23 cellular contexts compared by ENCODE assay signal in the genomic region with DNA sequence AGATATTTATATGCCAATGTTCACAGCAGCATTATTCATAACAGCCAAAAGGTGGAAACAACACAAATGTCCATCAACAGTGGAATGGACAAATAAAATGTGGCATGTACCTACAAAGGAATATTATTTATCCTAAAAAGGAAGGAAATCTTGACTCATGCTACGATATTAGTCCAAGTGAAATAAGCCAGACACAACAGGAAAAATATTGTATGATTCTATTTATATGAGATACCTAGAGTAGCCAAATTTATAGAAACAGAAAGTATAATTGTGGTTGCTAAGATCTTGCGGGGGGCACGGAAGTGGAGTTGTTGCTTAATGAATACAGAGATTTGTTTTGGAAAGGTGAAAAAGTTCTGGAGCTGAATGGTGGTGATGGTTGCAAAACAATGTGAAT. TPM values are rescaled to one million over a fixed set of nuclear protein-coding genes. Genes with fewer than 3 reads are reported as not detected.
DNase-seq lines count a peak whose midpoint lies in the region; ATAC-seq, FAIRE-seq and TF ChIP-seq lines count a peak whose summit lies in the region.
"Had no signal": no experiment of that assay in that cellular context is flagged by ENCODE, and none has a peak within 500 bp of the region (broad histone marks: within the 10 kb centered on the region; RNA-seq: fewer than 3 reads in every experiment).

No MANE protein-coding gene starts in this region.

- TF ChIP-seq POLR2A in endothelial cell of umbilical vein (IDR thresholded peaks at IDR 0.05; ENCODE audit: low read depth, low read length): no peak

- intact Hi-C loops in ascending aorta (cut with DNase I) (no loop called here), endothelial cell of umbilical vein (cut with micrococcal nuclease) (loop anchor here (1.0 to 10.0 kb wide), 7 partner anchors 14 to 952 kb away; a partner anchor contains a TSS), left lung (cut with DNase I) (no loop called here)

- in situ Hi-C loops in GM23248 (cut with MboI): no loop called here

- dilution Hi-C loops in endothelial cell of umbilical vein (cut with MboI; ENCODE audit: extremely low pct_ligation_motif_present, low sequenced_read_pairs): no loop called here

- H3K79me2 ChIP-seq in GM23248 (ENCODE audit: insufficient read depth) (no peaks in the 10 kb centered on the region), endothelial cell of umbilical vein (ENCODE audit: control insufficient read depth, insufficient read depth, low read length) (no peaks in the 10 kb centered on the region)

- H3K4me3 ChIP-seq in GM23248 (no peak overlapping the region), ascending aorta (peak overlapping the region in 1 of 2 donors; percentile 12), endothelial cell of umbilical vein (replicated peaks in 1 of 3; ENCODE audit: insufficient read depth in 1 of 3, low read depth in 1 of 3, low read length in 3 of 3) (peak overlapping the region in 1 of 3 experiments; percentile 38), mesodermal cell (ENCODE audit: extremely low read depth, insufficient read depth, low read length, poor library complexity, severe bottlenecking) (no peak overlapping the region), left lung (no peak overlapping the region)
- H3K4me3 ChIP-seq: K562, MG63 had no signal

- peaks cover 14% of the 10 kb centered on the region for H3F3A ChIP-seq in GM23248 (ENCODE audit: insufficient read depth)

- ATAC-seq in GM18502 (IDR thresholded peaks at IDR 0.05; ENCODE audit: poor library complexity, unreplicated experiment) (no peak), left lung (no peak), HG03469 (IDR thresholded peaks at IDR 0.05; ENCODE audit: unreplicated experiment) (no peak)
- ATAC-seq: HepG2, K562 had no signal

- H4K20me1 ChIP-seq in GM23248 (ENCODE audit: insufficient read depth) (no peaks in the 10 kb centered on the region), endothelial cell of umbilical vein (replicated peaks; ENCODE audit: control insufficient read depth, extremely low read depth, insufficient read depth, low read length) (no peaks in the 10 kb centered on the region)

- H3K9me3 ChIP-seq in GM23248 (ENCODE audit: low read depth): no peaks in the 10 kb centered on the region
- H3K9me3 ChIP-seq in ascending aorta: no peaks in the 10 kb centered on the region
- no peaks in the 10 kb centered on the region for H3K9me3 ChIP-seq in endothelial cell of umbilical vein (replicated peaks; ENCODE audit: control insufficient read depth, insufficient read depth, low read length)
- no peaks in the 10 kb centered on the region for H3K9me3 ChIP-seq in mesodermal cell (ENCODE audit: control insufficient read depth, low read length)
- no peaks in the 10 kb centered on the region for H3K9me3 ChIP-seq in left lung
- H3K9me3 ChIP-seq: BE2C, MG63 had no signal

- TF ChIP-seq CTCF in ascending aorta (IDR thresholded peaks at IDR 0.05) (no peak), endothelial cell of umbilical vein (IDR thresholded peaks at IDR 0.05; ENCODE audit: extremely low read depth in 1 of 2, insufficient read depth in 1 of 2, low read depth in 1 of 2, low read length in 2 of 2) (no peak), left lung (IDR thresholded peaks at IDR 0.05) (no peak)

- 95 to 97% methylated on average over 3 of the region's 3 CpGs for WGBS in GM23248 (ENCODE audit: low coverage in 1 of 2, low lambda C conversion rate in 2 of 2, missing lambda C conversion rate in 2 of 2), 2 experiments
- WGBS in mesodermal cell (ENCODE audit: insufficient coverage in 2 of 2), 2 experiments: 80 to 90% methylated on average over 1 to 2 of the region's 3 CpGs

- H3K4me1 ChIP-seq in GM23248 (ENCODE audit: insufficient read depth) (peaks cover 31% of the 10 kb centered on the region), ascending aorta (peaks cover 5 to 11% of the 10 kb centered on the region in 2 donors), endothelial cell of umbilical vein (ENCODE audit: control insufficient read depth, extremely low read depth, insufficient read depth, low read length) (peaks cover 33% of the 10 kb centered on the region), mesodermal cell (ENCODE audit: control insufficient read depth, insufficient read depth, low read length, poor library complexity, severe bottlenecking) (peaks cover 19% of the 10 kb centered on the region), left lung (no peaks in the 10 kb centered on the region)

- H3K9me2 ChIP-seq in GM23248 (ENCODE audit: insufficient read depth): no peaks in the 10 kb centered on the region

- H3K36me3 ChIP-seq in GM23248 (ENCODE audit: low read depth) (no peaks in the 10 kb centered on the region), ascending aorta (no peaks in the 10 kb centered on the region), endothelial cell of umbilical vein (ENCODE audit: control insufficient read depth in 2 of 2, extremely low read depth in 1 of 2, insufficient read depth in 2 of 2, low read length in 2 of 2) (no peaks in the 10 kb centered on the region), mesodermal cell (ENCODE audit: control insufficient read depth, insufficient read depth, low read length) (no peaks in the 10 kb centered on the region), left lung (no peaks in the 10 kb centered on the region)
- H3K36me3 ChIP-seq: BE2C, MG63 had no signal

- H3K27me3 ChIP-seq in GM23248 (replicated peaks; ENCODE audit: insufficient read depth) (no peaks in the 10 kb centered on the region), ascending aorta (no peaks in the 10 kb centered on the region), endothelial cell of umbilical vein (ENCODE audit: control insufficient read depth in 2 of 2, insufficient read depth in 2 of 2, low read length in 2 of 2) (no peaks in the 10 kb centered on the region), left lung (no peaks in the 10 kb centered on the region)
- H3K27me3 ChIP-seq: BE2C, MG63 had no signal

- POLR2A ChIA-PET in endothelial cell of umbilical vein (lab: Charles Lee): interaction anchor here (0.7 kb wide), 1 partner anchor 14 kb away, joined by 3 read pairs; no protein-coding TSS in a partner anchor

- DNase-seq in GM23248 (no peak), ascending aorta (ENCODE audit: low spot score in 2 of 2) (no peak), endothelial cell of umbilical vein (ENCODE audit: low read depth, low spot score) (peak; percentile 92), HuH-7 (ENCODE audit: low spot score) (no peak), left lung (no peak)
- DNase-seq: 8988T; ACHN; CD8-positive, alpha-beta memory T cell; GF-D8; MG63; NCI-H446 treated with DMSO at 0.1 percent for 48 hours; Right ventricle myocardium superior; RPMI8226 had no signal

- BruUV-seq in endothelial cell of umbilical vein (replicated peaks; lab: Mats Ljungman, UMichigan): no TSS peak

- H3K9me1 ChIP-seq in endothelial cell of umbilical vein (replicated peaks; ENCODE audit: control insufficient read depth, extremely low read depth, insufficient read depth, low read length): no peaks in the 10 kb centered on the region

- CTCF ChIA-PET in endothelial cell of umbilical vein (lab: Charles Lee): interaction anchor here (0.5 to 1.4 kb wide), 5 partner anchors 13 to 331 kb away, joined by 3 to 6 read pairs (median 3); no protein-coding TSS in a partner anchor

- peak overlapping the region; percentile 53; the same call in 1 of the 2 replicates for H3K27ac ChIP-seq in GM23248
- H3K27ac ChIP-seq in ascending aorta: peak overlapping the region; percentile 24 to 59
- peak overlapping the region; percentile 96 for H3K27ac ChIP-seq in endothelial cell of umbilical vein (ENCODE audit: insufficient read depth, low read depth, low read length)
- peak overlapping the region; percentile 77 for H3K27ac ChIP-seq in mesodermal cell (ENCODE audit: low read depth, low read length, severe bottlenecking)
- H3K27ac ChIP-seq in left lung: no peak overlapping the region

- no peak overlapping the region for H3K4me2 ChIP-seq in GM23248 (ENCODE audit: unreplicated experiment)
- H3K4me2 ChIP-seq in endothelial cell of umbilical vein (ENCODE audit: insufficient read depth, low read length): peak overlapping the region; percentile 86

- H2AFZ ChIP-seq in GM23248: no peak overlapping the region; the same call in 1 of the 2 replicates
- no peak overlapping the region for H2AFZ ChIP-seq in endothelial cell of umbilical vein (ENCODE audit: low read depth, low read length)

- H3K9ac ChIP-seq in GM23248: no peak overlapping the region
- H3K9ac ChIP-seq in endothelial cell of umbilical vein (replicated peaks; ENCODE audit: extremely low read depth, insufficient read depth, low read length): peak overlapping the region; percentile 74

- peak; percentile 80 for FAIRE-seq in endothelial cell of umbilical vein (lab: Jason Lieb, UNC)
- FAIRE-seq: GM12891, GM19239, H54, HepG2, K562 had no signal

RNA-seq across cellular contexts. Expression of a gene that starts 13.2 kb away (rescaled TPM):
- total RNA-seq in GM23248 (2014; rRNA removed; shearing (Covaris generic)): 6.5 and 10.0 TPM in 2 replicates
- polyA plus RNA-seq in GM23248 (2016; fragmentation: Nextera tagmentation; extraction: Ambion mirVana) (2.4 and 2.6 TPM in 2 replicates), endothelial cell of umbilical vein (42.4 and 50.8 TPM in 2 replicates)
- total RNA-seq in ascending aorta (4.9 TPM), endothelial cell of umbilical vein (180 and 200 TPM in 2 replicates), left lung (10 to 100 TPM; 40.4 to 51.9 TPM)
- 28.5 and 31.2 TPM in 2 replicates for polyA plus RNA-seq in endothelial cell of umbilical vein (2011; cell fraction: cytosol; rRNA removed)
- 169 and 172 TPM in 2 replicates for polyA plus RNA-seq in endothelial cell of umbilical vein (2011; cell fraction: nucleus; rRNA removed)
- 57.2 and 68.8 TPM in 2 replicates for polyA plus RNA-seq in endothelial cell of umbilical vein (2012)
- 405 and 454 TPM in 2 replicates for polyA minus RNA-seq in endothelial cell of umbilical vein
- 2.8 TPM for polyA minus RNA-seq in endothelial cell of umbilical vein (2011; cell fraction: cytosol; rRNA and poly(A)+ RNA removed)
- 424 and 619 TPM in 2 replicates for polyA minus RNA-seq in endothelial cell of umbilical vein (2011; cell fraction: nucleus; rRNA and poly(A)+ RNA removed)
- polyA plus RNA-seq in mesodermal cell (2013, experiment 1 of 2): 12.7 TPM
- polyA plus RNA-seq in mesodermal cell (2013, experiment 2 of 2): 11.0 TPM
- polyA plus RNA-seq: CD8-positive, alpha-beta memory T cell; HepG2 had no signal

RNA-seq across cellular contexts. Expression of a gene that starts 33.0 kb away (rescaled TPM):
- 0.65 and 1.1 TPM in 2 replicates for total RNA-seq in GM23248 (2014; rRNA removed; shearing (Covaris generic))
- polyA plus RNA-seq in GM23248 (2016; fragmentation: Nextera tagmentation; extraction: Ambion mirVana): 2.1 and 2.5 TPM in 2 replicates
- 7.1 TPM for total RNA-seq in ascending aorta
- 18.1 and 19.9 TPM in 2 replicates for total RNA-seq in endothelial cell of umbilical vein
- 1.1 and 1.7 TPM in 2 replicates for polyA plus RNA-seq in endothelial cell of umbilical vein
- 1.3 and 2.2 TPM in 2 replicates for polyA plus RNA-seq in endothelial cell of umbilical vein (2011; cell fraction: cytosol; rRNA removed)
- polyA plus RNA-seq in endothelial cell of umbilical vein (2011; cell fraction: nucleus; rRNA removed): 43.9 and 79.3 TPM in 2 replicates
- polyA plus RNA-seq in endothelial cell of umbilical vein (2012): 3.9 and 4.5 TPM in 2 replicates
- 7.9 and 8.3 TPM in 2 replicates for polyA minus RNA-seq in endothelial cell of umbilical vein
- polyA minus RNA-seq in endothelial cell of umbilical vein (2011; cell fraction: cytosol; rRNA and poly(A)+ RNA removed): 6.5 TPM
- polyA minus RNA-seq in endothelial cell of umbilical vein (2011; cell fraction: nucleus; rRNA and poly(A)+ RNA removed): 31.1 and 55.3 TPM in 2 replicates
- polyA plus RNA-seq in mesodermal cell (2013, experiment 1 of 2): 14.9 TPM
- 17.1 TPM for polyA plus RNA-seq in mesodermal cell (2013, experiment 2 of 2)
- total RNA-seq in left lung: 1 to 10 TPM; 2.8 to 2.9 TPM
- polyA plus RNA-seq: CD14-positive monocyte had no signal

Comparison
In these comparisons a context has a peak if more than half of its experiments do, and no peak if none do; other contexts are left out.
1. H3K27ac ChIP-seq: peak in GM23248 (single experiment), ascending aorta (2 of 2), endothelial cell of umbilical vein (single experiment) and mesodermal cell (single experiment); none in left lung (0 of 2).